ENCODE assay signal across 32 cellular contexts in genomic region chr2:56121995-56122394, GRCh38.
"Had no signal": no experiment of that assay in that cellular context is flagged by ENCODE, and none has a peak within 500 bp of the region (broad histone marks: within the 10 kb centered on the region; RNA-seq: fewer than 3 reads in every experiment).

No MANE protein-coding gene starts in this region.

- ATAC-seq: heart right ventricle; left colon; left ventricle myocardium superior; natural killer cell treated with Interleukin-12 subunit alpha and Interleukin-12 subunit beta and Interleukin-15 and Interleukin-18, amount 100 ng/mL, for 72 hours; sciatic nerve; stimulated activated naive CD8-positive, alpha-beta T cell treated with anti-CD3 and anti-CD28 coated beads, Interleukin-15, Interleukin-2, amounts not matched to agents 100 U/mL and 50 U/mL, for 24 hours had no signal

- H3K36me3 ChIP-seq: colonic mucosa, esophagus squamous epithelium, heart right ventricle, neutrophil, tibial artery had no signal

- H3K9me3 ChIP-seq: colonic mucosa, esophagus squamous epithelium, heart right ventricle, neutrophil, testis, tibial artery had no signal

- H3K36me3 Mint-ChIP-seq: immature natural killer cell; memory B cell; natural killer cell treated with Interleukin-12 subunit alpha and Interleukin-12 subunit beta and Interleukin-15 and Interleukin-18, amount 100 ng/mL, for 72 hours; type B pancreatic cell had no signal

- H3K4me3 Mint-ChIP-seq: dendritic cell treated with granulocyte-macrophage colony-stimulating factor and Interleukin-4, amounts not matched to agents 40 ng/mL and 50 ng/mL, for 4 days; immature natural killer cell; memory B cell; natural killer cell treated with Interleukin-12 subunit alpha and Interleukin-12 subunit beta and Interleukin-15 and Interleukin-18, amount 100 ng/mL, for 72 hours; neural crest cell; type B pancreatic cell had no signal

- H3K4me1 Mint-ChIP-seq: immature natural killer cell, memory B cell had no signal

- H3K79me2 ChIP-seq: parathyroid adenoma had no signal

- H3K4me3 ChIP-seq: colonic mucosa, esophagus squamous epithelium, heart right ventricle, lung, smooth muscle cell, testis, tibial artery had no signal

- H3K27ac ChIP-seq: colonic mucosa, esophagus squamous epithelium, heart right ventricle, neutrophil, parathyroid adenoma, testis, tibial artery had no signal

- H3K27ac Mint-ChIP-seq: dendritic cell treated with granulocyte-macrophage colony-stimulating factor and Interleukin-4, amounts not matched to agents 40 ng/mL and 50 ng/mL, for 4 days; immature natural killer cell; memory B cell; natural killer cell treated with Interleukin-12 subunit alpha and Interleukin-12 subunit beta and Interleukin-15 and Interleukin-18, amount 100 ng/mL, for 72 hours; progenitor cell of endocrine pancreas; type B pancreatic cell had no signal

- H3K27me3 Mint-ChIP-seq: natural killer cell treated with Interleukin-12 subunit alpha and Interleukin-12 subunit beta and Interleukin-15 and Interleukin-18, amount 100 ng/mL, for 72 hours had no signal

- DNase-seq: colonic mucosa; effector CD8-positive, alpha-beta T cell; esophagus squamous epithelium; foreskin melanocyte; glutamatergic neuron; heart right ventricle; hippocampal formation; immature natural killer cell; islet precursor cell; kidney glomerular epithelial cell; left colon; left ventricle myocardium superior; stimulated activated CD4-positive, alpha-beta T cell treated with anti-CD3 and anti-CD28 coated beads, Interleukin-12 subunit alpha, Interleukin-12 subunit beta, amount 100 ng/mL, for 4 hours; stimulated activated CD4-positive, alpha-beta T cell treated with anti-CD3 and anti-CD28 coated beads, Interleukin-1b, Interleukin-23, amount 100 ng/mL, for 48 hours; stimulated activated CD4-positive, alpha-beta T cell treated with anti-CD3 and anti-CD28 coated beads, Interleukin-4, amount 100 ng/mL, for 1 hour; stimulated activated CD8-positive, alpha-beta memory T cell treated with anti-CD3 and anti-CD28 coated beads, Interleukin-4, amount 100 ng/mL, for 48 hours; stimulated activated naive CD8-positive, alpha-beta T cell treated with anti-CD3 and anti-CD28 coated beads, Interleukin-15, Interleukin-2, amounts not matched to agents 100 U/mL and 50 U/mL, for 24 hours; substantia nigra; testis; tibial artery had no signal

- H3K9ac ChIP-seq: parathyroid adenoma had no signal

- H3K4me2 ChIP-seq: smooth muscle cell had no signal

- H3K4me1 ChIP-seq: colonic mucosa, esophagus squamous epithelium, heart right ventricle, parathyroid adenoma, testis, tibial artery had no signal

- H3K9me3 Mint-ChIP-seq: dendritic cell treated with granulocyte-macrophage colony-stimulating factor and Interleukin-4, amounts not matched to agents 40 ng/mL and 50 ng/mL, for 4 days; memory B cell; natural killer cell treated with Interleukin-12 subunit alpha and Interleukin-12 subunit beta and Interleukin-15 and Interleukin-18, amount 100 ng/mL, for 72 hours; neural crest cell; type B pancreatic cell had no signal

- H3K27me3 ChIP-seq: colonic mucosa, neutrophil, testis, tibial artery had no signal

- H2AFZ ChIP-seq: parathyroid adenoma had no signal

- FAIRE-seq: endothelial cell of umbilical vein had no signal
